ENCODE assay signal across 7 cellular contexts in genomic region chr19:43675269-43675879, GRCh38. TPM values are rescaled to one million over a fixed set of nuclear protein-coding genes. Genes with fewer than 3 reads are reported as not detected.
A peak's percentile ranks its signal among the peaks of the same experiment; 100 is the strongest.
DNase-seq lines count a peak whose midpoint lies in the region; ATAC-seq and TF ChIP-seq lines count a peak whose summit lies in the region.

No MANE protein-coding gene starts in this region.

- H3K9me3 Mint-ChIP-seq in central memory CD8-positive, alpha-beta T cell: no peaks in the 10 kb centered on the region

- TF ChIP-seq CTCF in retinal pigment epithelial cell (conservative IDR thresholded peaks at IDR 0.05; ENCODE audit: low read depth, low read length): no peak

- H3K9me3 ChIP-seq in MG63: no peaks in the 10 kb centered on the region

- H3K36me3 ChIP-seq in MG63: no peaks in the 10 kb centered on the region

- DNase-seq in MG63: peak; percentile 62
- DNase-seq in central memory CD8-positive, alpha-beta T cell (ENCODE audit: low spot score in 2 of 2): no peak
- DNase-seq in retinal pigment epithelial cell (ENCODE audit: low read depth): peak; percentile 59
- no peak for DNase-seq in activated CD4-positive, CD25-positive, alpha-beta regulatory T cell treated with anti-CD3 and anti-CD28 coated beads, Interleukin-2, amount 50 U/mL, for 72 hours

- H3K4me3 ChIP-seq in MG63 (no peak overlapping the region), retinal pigment epithelial cell (ENCODE audit: low read length) (no peak overlapping the region)

- H3K36me3 Mint-ChIP-seq in central memory CD8-positive, alpha-beta T cell (ENCODE audit: insufficient read depth): peaks cover 1% of the 10 kb centered on the region

- ATAC-seq in GM18511 (IDR thresholded peaks at IDR 0.05; ENCODE audit: unreplicated experiment) (peak; percentile 61), HG02763 (IDR thresholded peaks at IDR 0.05; ENCODE audit: unreplicated experiment) (no peak), GM19467 (IDR thresholded peaks at IDR 0.05; ENCODE audit: unreplicated experiment) (no peak)
- no peak for ATAC-seq in central memory CD8-positive, alpha-beta T cell (replicated peaks; ENCODE audit: extremely low read depth, poor library complexity, severe bottlenecking)

- H3K27me3 Mint-ChIP-seq in central memory CD8-positive, alpha-beta T cell: no peaks in the 10 kb centered on the region

- H3K4me3 Mint-ChIP-seq in central memory CD8-positive, alpha-beta T cell: no peak overlapping the region

- H3K4me1 Mint-ChIP-seq in central memory CD8-positive, alpha-beta T cell: peaks cover 8% of the 10 kb centered on the region

- H3K27ac Mint-ChIP-seq in central memory CD8-positive, alpha-beta T cell (ENCODE audit: low read depth): peak overlapping the region; percentile 22

- no peaks in the 10 kb centered on the region for H3K27me3 ChIP-seq in MG63

RNA-seq across cellular contexts. Expression of gene PLAUR, which starts 5.4 kb away (rescaled TPM):
- 14.7 and 43.2 TPM in 2 replicates for total RNA-seq in MG63 (2014; rRNA removed; shearing (Covaris generic); ENCODE audit: low replicate concordance)

RNA-seq across cellular contexts. Expression of gene CADM4, which starts 35.7 kb away (rescaled TPM):
- total RNA-seq in MG63 (2014; rRNA removed; shearing (Covaris generic); ENCODE audit: low replicate concordance): 0.22 and 3.0 TPM in 2 replicates

RNA-seq across cellular contexts. Expression of gene IRGC, which starts 40.5 kb away (rescaled TPM):
- total RNA-seq in MG63 (2014; rRNA removed; shearing (Covaris generic); ENCODE audit: low replicate concordance): not detected in 2 replicates

RNA-seq across cellular contexts. Expression of gene ZNF428, which starts 55.9 kb away (rescaled TPM):
- total RNA-seq in MG63 (2014; rRNA removed; shearing (Covaris generic); ENCODE audit: low replicate concordance): 45.8 and 101 TPM in 2 replicates

Comparison
In these comparisons a context has a peak if more than half of its experiments do, and no peak if none do; other contexts are left out.
1. DNase-seq: peak in MG63 (single experiment) and retinal pigment epithelial cell (single experiment); none in central memory CD8-positive, alpha-beta T cell (0 of 2) and activated CD4-positive, CD25-positive, alpha-beta regulatory T cell treated with anti-CD3 and anti-CD28 coated beads, Interleukin-2, amount 50 U/mL, for 72 hours (single experiment).